8 cellular contexts compared by ENCODE assay signal in genomic region chr11:130915556-130916237, GRCh38. TPM values are rescaled to one million over a fixed set of nuclear protein-coding genes. Genes with fewer than 3 reads are reported as not detected.
DNase-seq lines count a peak whose midpoint lies in the region; ATAC-seq and TF ChIP-seq lines count a peak whose summit lies in the region.

No MANE protein-coding gene starts in this region.

- CTCF ChIA-PET in AG04450 (lab: Charles Lee) (interaction anchor here (0.6 to 2.9 kb wide), 35 partner anchors 9 to 759 kb away, joined by 3 to 42 read pairs (median 5); no protein-coding TSS in a partner anchor), Panc1 (lab: Charles Lee) (interaction anchor here (0.6 to 1.2 kb wide), 4 partner anchors 21 to 758 kb away, joined by 3 to 12 read pairs (median 4); no protein-coding TSS in a partner anchor)

- peak overlapping the region; percentile 94 for H3K9ac ChIP-seq in trophoblast cell (ENCODE audit: low read length)

- ATAC-seq in GM21390 (IDR thresholded peaks at IDR 0.05; ENCODE audit: unreplicated experiment): peak; percentile 27
- no peak; the same call in 1 of the 2 replicates for ATAC-seq in Panc1
- ATAC-seq in GM19324 (IDR thresholded peaks at IDR 0.05; ENCODE audit: low FRiP score, unreplicated experiment): no peak

- H4K8ac ChIP-seq in trophoblast cell (ENCODE audit: low read depth, low read length): peak overlapping the region; percentile 100

- BruUV-seq in Panc1 (replicated peaks; lab: Mats Ljungman, UMichigan): no TSS peak

- peak overlapping the region; percentile 37 for H2AK5ac ChIP-seq in trophoblast cell (ENCODE audit: low read length)

- peaks cover 4% of the 10 kb centered on the region for H3K79me1 ChIP-seq in trophoblast cell (ENCODE audit: low read length)

- peak overlapping the region; percentile 96 for H4K12ac ChIP-seq in trophoblast cell (ENCODE audit: low read depth, low read length)

- TF ChIP-seq CTCF in AG04450 (IDR thresholded peaks at IDR 0.05; ENCODE audit: low read depth, low read length) (no peak), Panc1 (IDR thresholded peaks at IDR 0.05) (no peak), epithelial cell of proximal tubule (conservative IDR thresholded peaks at IDR 0.05; ENCODE audit: low read depth, low read length) (no peak)

- 0 out of 2 replicates have a peak, but pooled peaks cover 3% of the 10 kb centered on the region for H3K4me1 ChIP-seq in Panc1 (ENCODE audit: control insufficient read depth, insufficient read depth, low read length)
- H3K4me1 ChIP-seq in trophoblast cell (ENCODE audit: control insufficient read depth in 1 of 2, insufficient read depth in 2 of 2, low read length in 2 of 2): peaks cover 5 to 6% of the 10 kb centered on the region in 2 experiments

- in situ Hi-C loops in Panc1 (cut with HindIII; ENCODE audit: low pct_unique_long_range_greater_than_20kb, low sequenced_read_pairs): no loop called here

- POLR2A ChIA-PET in AG04450 (lab: Yijun Ruan, JAX): interaction anchor here (0.8 to 1.8 kb wide), 8 partner anchors 16 to 526 kb away, joined by 3 to 15 read pairs (median 4); no protein-coding TSS in a partner anchor
- POLR2A ChIA-PET in Panc1 (lab: Charles Lee): interaction anchor here (0.5 kb wide), 1 partner anchor 11 kb away, joined by 10 read pairs; no protein-coding TSS in a partner anchor

- peak overlapping the region; percentile 92 for H2BK120ac ChIP-seq in trophoblast cell (ENCODE audit: insufficient read depth, low read length, poor library complexity)

- peak overlapping the region; percentile 90 for H4K91ac ChIP-seq in trophoblast cell (ENCODE audit: low read depth, low read length)

- H3K27ac ChIP-seq in AG04450 (ENCODE audit: low read depth, low read length) (peak overlapping the region; percentile 77), Panc1 (ENCODE audit: low read length) (peak overlapping the region; percentile 90), trophoblast cell (ENCODE audit: low read depth, low read length) (peak overlapping the region; percentile 36)

- H3K18ac ChIP-seq in trophoblast cell (ENCODE audit: low read length): peak overlapping the region; percentile 93

- H3K4me2 ChIP-seq in trophoblast cell (ENCODE audit: low read length): peak overlapping the region; percentile 76

- WGBS in trophoblast cell (ENCODE audit: extremely low coverage, insufficient coverage, insufficient read length): no CpG with 5 or more reads among the region's 23 CpGs

- H3K27me3 ChIP-seq in AG04450 (ENCODE audit: control insufficient read depth, insufficient read depth, low read length) (no peaks in the 10 kb centered on the region), Panc1 (ENCODE audit: control insufficient read depth, insufficient read depth, low read length) (no peaks in the 10 kb centered on the region), trophoblast cell (ENCODE audit: insufficient read depth, low read length) (no peaks in the 10 kb centered on the region)

- peak overlapping the region; percentile 95 for H3K14ac ChIP-seq in trophoblast cell (ENCODE audit: low read length)

- H3K4me3 ChIP-seq in AG04450 (ENCODE audit: low read depth, low read length): peak overlapping the region; percentile 80
- H3K4me3 ChIP-seq in Panc1 (ENCODE audit: low read depth in 2 of 2, low read length in 2 of 2): peak overlapping the region; percentile 62 to 94
- H3K4me3 ChIP-seq in epithelial cell of proximal tubule (ENCODE audit: low read depth, low read length): peak overlapping the region; percentile 97
- H3K4me3 ChIP-seq in trophoblast cell (ENCODE audit: low read depth, low read length): peak overlapping the region; percentile 93

- H2AFZ ChIP-seq in trophoblast cell (ENCODE audit: insufficient read depth, low read length, poor library complexity): peak overlapping the region; percentile 94

- no peak overlapping the region for H2BK12ac ChIP-seq in trophoblast cell (ENCODE audit: low read length)

- peaks cover 6% of the 10 kb centered on the region for H3K79me2 ChIP-seq in trophoblast cell (ENCODE audit: control insufficient read depth, insufficient read depth, low read length, poor library complexity)

- peak overlapping the region; percentile 89 for H3K4ac ChIP-seq in trophoblast cell (ENCODE audit: low read depth, low read length)

- peak overlapping the region; percentile 31 for H2BK5ac ChIP-seq in trophoblast cell (ENCODE audit: low read depth, low read length, poor library complexity)

- intact Hi-C loops in Panc1 (cut with micrococcal nuclease; ENCODE audit: unreplicated experiment): no loop called here

- H3K36me3 ChIP-seq in Panc1 (ENCODE audit: control insufficient read depth, insufficient read depth, low read length) (no peaks in the 10 kb centered on the region; the same call in 1 of the 2 replicates), trophoblast cell (ENCODE audit: control insufficient read depth in 1 of 2, insufficient read depth in 2 of 2, low read length in 2 of 2) (peaks cover 14 to 15% of the 10 kb centered on the region in 2 experiments)

- no peak for DNase-seq in AG04450 (ENCODE audit: low read depth, low spot score)
- DNase-seq in Panc1 (ENCODE audit: low read depth, low spot score): no peak
- no peak for DNase-seq in epithelial cell of proximal tubule (ENCODE audit: low read depth)
- peak in 1 of 2 donors; percentile 7 for DNase-seq in trophoblast cell
- no peak for DNase-seq in cerebellar nuclear complex (lab: John Stamatoyannopoulos, UW)
- no peak for DNase-seq in activated CD8-positive, alpha-beta memory T cell treated with anti-CD3 and anti-CD28 coated beads, Interleukin-2, amount 50 U/mL, for 4 hours

- H3K9me3 ChIP-seq in AG04450 (ENCODE audit: control insufficient read depth, insufficient read depth, low read length) (peaks cover 11% of the 10 kb centered on the region), Panc1 (ENCODE audit: control insufficient read depth, insufficient read depth, low read depth, low read length) (no peaks in the 10 kb centered on the region), trophoblast cell (ENCODE audit: insufficient read depth, low read depth, low read length) (peaks cover 3% of the 10 kb centered on the region)

- no peak overlapping the region for H3K23ac ChIP-seq in trophoblast cell (ENCODE audit: low read length)

RNA-seq across cellular contexts. Expression of gene SNX19, which starts 0.6 kb away (rescaled TPM):
- polyA plus RNA-seq in AG04450 (2011; rRNA removed): 64.9 and 78.8 TPM in 2 replicates
- polyA minus RNA-seq in AG04450 (2011; rRNA and poly(A)+ RNA removed): 178 and 235 TPM in 2 replicates
- 79.3 TPM for total RNA-seq in Panc1 (2021; ENCODE audit: unreplicated experiment)
- 66.1 TPM for polyA plus RNA-seq in Panc1 (2012; ENCODE audit: insufficient read length)
- total RNA-seq in epithelial cell of proximal tubule: 37.8 and 43.5 TPM in 2 replicates
- 22.9 and 23.5 TPM in 2 replicates for polyA plus RNA-seq in trophoblast cell (2013)

Comparison
In these comparisons a context has a peak if more than half of its experiments do, and no peak if none do; other contexts are left out.
1. H3K27ac ChIP-seq: peak in every context shown above with its lines; median percentile 90 in Panc1; 77 in AG04450; 36 in trophoblast cell.